In the genomic region with DNA sequence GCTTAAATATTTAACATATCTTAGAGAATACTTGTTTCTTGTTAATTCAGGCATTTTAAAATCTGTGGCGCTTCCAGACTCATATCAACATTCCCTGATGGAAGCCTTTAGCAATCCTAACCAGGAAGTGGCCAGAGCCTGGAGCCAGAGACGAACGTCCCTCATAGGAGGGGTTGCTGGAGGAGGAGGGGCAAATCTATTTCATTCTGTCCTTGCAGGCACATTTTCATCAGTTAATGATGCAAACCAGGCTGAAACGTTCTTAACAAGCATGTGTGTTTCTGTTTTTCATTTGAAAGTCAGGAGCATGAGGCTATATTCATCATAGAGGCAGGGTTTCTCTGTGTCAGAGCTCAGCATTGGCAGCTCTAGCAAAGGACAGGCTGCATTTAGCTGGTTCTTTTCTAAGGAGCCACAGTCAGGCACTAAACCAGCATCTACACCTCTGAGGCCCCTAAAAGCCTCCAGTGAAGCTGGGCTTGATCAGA, we compare ENCODE assay signal across 8 cellular contexts. TPM values are rescaled to one million over a fixed set of nuclear protein-coding genes. Genes with fewer than 3 reads are reported as not detected.
DNase-seq lines count a peak whose midpoint lies in the region; ATAC-seq, FAIRE-seq and TF ChIP-seq lines count a peak whose summit lies in the region.

No MANE protein-coding gene starts in this region.

- H3K9me3 Mint-ChIP-seq in activated naive CD8-positive, alpha-beta T cell treated with anti-CD3 and anti-CD28 coated beads for 36 hours = peaks cover 3% of the 10 kb centered on the region

- H3K4me3 Mint-ChIP-seq in activated naive CD8-positive, alpha-beta T cell treated with anti-CD3 and anti-CD28 coated beads for 36 hours = no peak overlapping the region

- DNase-seq in AG08395 (ENCODE audit: low spot score) = peak; percentile 80
- DNase-seq in NCI-H460 (ENCODE audit: extremely low read depth, low read depth) = peak; percentile 76
- peak; percentile 66 for DNase-seq in epithelial cell of proximal tubule (ENCODE audit: low read depth)
- DNase-seq in myocyte (ENCODE audit: low read depth) = peak; percentile 66
- no peak for DNase-seq in NCI-H1105 treated with DMSO at 0.1 percent for 48 hours (lab: John Stamatoyannopoulos, UW)
- DNase-seq in frontal cortex (ENCODE audit: low spot score in 2 of 2) = no peak
- DNase-seq in activated naive CD8-positive, alpha-beta T cell treated with anti-CD3 and anti-CD28 coated beads for 36 hours = no peak

- H3K4me1 Mint-ChIP-seq in activated naive CD8-positive, alpha-beta T cell treated with anti-CD3 and anti-CD28 coated beads for 36 hours = no peaks in the 10 kb centered on the region

- H3K36me3 Mint-ChIP-seq in activated naive CD8-positive, alpha-beta T cell treated with anti-CD3 and anti-CD28 coated beads for 36 hours = no peaks in the 10 kb centered on the region

- no peak for ATAC-seq in GM19395 (IDR thresholded peaks at IDR 0.05; ENCODE audit: unreplicated experiment)

- no peak for FAIRE-seq in frontal cortex (lab: Jason Lieb, UNC)

- peaks cover 9% of the 10 kb centered on the region for H3K27me3 Mint-ChIP-seq in activated naive CD8-positive, alpha-beta T cell treated with anti-CD3 and anti-CD28 coated beads for 36 hours

- no peak for TF ChIP-seq CTCF in epithelial cell of proximal tubule (conservative IDR thresholded peaks at IDR 0.05; ENCODE audit: low read depth, low read length)

- peak overlapping the region; percentile 51 for H3K4me3 ChIP-seq in epithelial cell of proximal tubule (ENCODE audit: low read depth, low read length)

- no peak overlapping the region for H3K27ac Mint-ChIP-seq in activated naive CD8-positive, alpha-beta T cell treated with anti-CD3 and anti-CD28 coated beads for 36 hours

RNA-seq across cellular contexts. Expression of gene IFIT2, which starts 17.8 kb away (rescaled TPM):
- 1.1 and 1.2 TPM in 2 replicates for total RNA-seq in NCI-H460 (2014; rRNA removed; shearing (Covaris generic))
- 0.97 and 2.3 TPM in 2 replicates for polyA plus RNA-seq in NCI-H460 (2014; cell fraction: nucleus; rRNA removed)
- total RNA-seq in epithelial cell of proximal tubule (1.7 and 2.2 TPM in 2 replicates), myocyte (4.5 and 7.1 TPM in 2 replicates), frontal cortex (3.3 TPM)
- 3.0 TPM for polyA plus RNA-seq in myocyte (2012)
- 10 to 100 TPM; 37.0 to 37.3 TPM for total RNA-seq in activated naive CD8-positive, alpha-beta T cell treated with anti-CD3 and anti-CD28 coated beads for 36 hours

RNA-seq across cellular contexts. Expression of gene LIPA, which starts 32.5 kb away (rescaled TPM):
- total RNA-seq in NCI-H460 (2014; rRNA removed; shearing (Covaris generic)) = 67.7 and 70.7 TPM in 2 replicates
- polyA plus RNA-seq in NCI-H460 (2014; cell fraction: nucleus; rRNA removed) = 60.3 and 83.7 TPM in 2 replicates
- total RNA-seq in epithelial cell of proximal tubule (16.5 and 40.8 TPM in 2 replicates), myocyte (36.3 and 45.4 TPM in 2 replicates), frontal cortex (38.7 TPM)
- 28.4 TPM for polyA plus RNA-seq in myocyte (2012)
- 10 to 100 TPM; 20.7 to 22.5 TPM for total RNA-seq in activated naive CD8-positive, alpha-beta T cell treated with anti-CD3 and anti-CD28 coated beads for 36 hours

RNA-seq across cellular contexts. Expression of gene IFIT3, which starts 43.8 kb away (rescaled TPM):
- 2.5 and 3.1 TPM in 2 replicates for total RNA-seq in NCI-H460 (2014; rRNA removed; shearing (Covaris generic))
- 0.82 and 1.3 TPM in 2 replicates for polyA plus RNA-seq in NCI-H460 (2014; cell fraction: nucleus; rRNA removed)
- total RNA-seq in epithelial cell of proximal tubule (5.3 and 10.5 TPM in 2 replicates), myocyte (12.3 and 21.8 TPM in 2 replicates), frontal cortex (6.5 TPM)
- polyA plus RNA-seq in myocyte (2012) = 5.3 TPM
- 10 to 100 TPM; 28.6 to 28.7 TPM for total RNA-seq in activated naive CD8-positive, alpha-beta T cell treated with anti-CD3 and anti-CD28 coated beads for 36 hours

Comparison
In these comparisons a context has a peak if more than half of its experiments do, and no peak if none do; other contexts are left out.
1. DNase-seq: peak in AG08395 (single experiment), NCI-H460 (single experiment), epithelial cell of proximal tubule (single experiment) and myocyte (single experiment); none in NCI-H1105 treated with DMSO at 0.1 percent for 48 hours (single experiment), frontal cortex (0 of 2) and activated naive CD8-positive, alpha-beta T cell treated with anti-CD3 and anti-CD28 coated beads for 36 hours (single experiment).